In the genomic region with DNA sequence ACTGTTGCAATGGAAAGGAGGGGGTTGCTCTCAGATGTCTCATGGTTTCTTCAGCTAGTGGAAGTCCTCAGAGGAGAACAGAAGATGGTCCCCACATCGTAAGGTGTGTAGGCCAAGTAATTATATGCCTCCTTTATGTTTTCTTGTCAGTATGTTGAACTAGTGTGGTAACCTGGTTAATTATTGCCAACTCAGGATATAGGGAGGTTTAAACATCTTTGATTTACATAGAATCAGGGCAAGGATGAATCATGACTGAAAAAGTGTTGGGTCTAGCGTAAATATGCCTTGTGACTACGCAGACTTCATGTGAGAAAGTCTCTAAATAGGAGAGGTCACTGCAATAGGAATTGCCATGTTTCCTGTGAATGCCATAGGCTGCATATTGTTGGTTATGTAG, we compare ENCODE assay signal across 32 cellular contexts. TPM values are rescaled to one million over a fixed set of nuclear protein-coding genes. Genes with fewer than 3 reads are reported as not detected.
"Had no signal": no experiment of that assay in that cellular context is flagged by ENCODE, and none has a peak within 500 bp of the region (broad histone marks: within the 10 kb centered on the region; RNA-seq: fewer than 3 reads in every experiment).

No MANE protein-coding gene starts in this region.

- ATAC-seq: activated CD4-positive, alpha-beta T cell treated with anti-CD3 and anti-CD28 coated beads for 36 hours; activated CD8-positive, alpha-beta memory T cell treated with anti-CD3 and anti-CD28 coated beads, Interleukin-2, amount 10 ng/mL, durations not matched to agents 7 days and 5 days; activated CD8-positive, alpha-beta T cell treated with anti-CD3 and anti-CD28 coated beads, Interleukin-2, amount 10 ng/mL, durations not matched to agents 7 days and 5 days; activated naive CD8-positive, alpha-beta T cell treated with anti-CD3 and anti-CD28 coated beads, Interleukin-2, amount 50 U/mL, for 24 hours; effector memory CD8-positive, alpha-beta T cell; gastrocnemius medialis; left cardiac atrium; natural killer cell; stimulated activated memory B cell treated with anti-CD40 and anti-IgM and Interleukin-4, amounts not matched to agents 10 μg/mL and 1 μg/mL and 100 μg/mL, for 72 hours; upper lobe of right lung had no signal

- DNase-seq: activated CD4-positive, alpha-beta T cell treated with anti-CD3 and anti-CD28 coated beads for 36 hours; activated CD4-positive, CD25-positive, alpha-beta regulatory T cell; activated CD8-positive, alpha-beta memory T cell treated with anti-CD3 and anti-CD28 coated beads, Interleukin-2, amount 10 ng/mL, durations not matched to agents 7 days and 5 days; activated CD8-positive, alpha-beta T cell treated with anti-CD3 and anti-CD28 coated beads, Interleukin-2, amount 10 ng/mL, durations not matched to agents 7 days and 5 days; activated naive CD8-positive, alpha-beta T cell treated with anti-CD3 and anti-CD28 coated beads, Interleukin-2, amount 50 U/mL, for 24 hours; activated T-cell treated with anti-CD3 and anti-CD28 coated beads, Interleukin-2, amount 50 U/mL, for 48 hours; amygdala; caudate nucleus; cortex of kidney; effector memory CD8-positive, alpha-beta T cell; erythroblast; gastrocnemius medialis; islet precursor cell; left cardiac atrium; natural killer cell; ovary; retina; sigmoid colon; small intestine; stimulated activated CD4-positive, alpha-beta T cell treated with anti-CD3 and anti-CD28 coated beads, Interleukin-4, amount 100 ng/mL, for 4 hours; stimulated activated CD8-positive, alpha-beta memory T cell treated with anti-CD3 and anti-CD28 coated beads, Interleukin-4, amount 100 ng/mL, for 48 hours; tibial artery; upper lobe of right lung had no signal

- H3K4me2 ChIP-seq: hepatocyte had no signal

- H3K27me3 ChIP-seq: gastrocnemius medialis, hepatocyte, neutrophil, ovary, sigmoid colon, suprapubic skin, tibial artery, upper lobe of right lung had no signal

- H3K27ac ChIP-seq: gastrocnemius medialis, hepatocyte, neutrophil, ovary, sigmoid colon, suprapubic skin, tibial artery, upper lobe of right lung had no signal

- H2AFZ ChIP-seq: hepatocyte had no signal

- H3K36me3 ChIP-seq: gastrocnemius medialis, neutrophil, ovary, sigmoid colon, suprapubic skin, tibial artery, upper lobe of right lung had no signal

- H3K4me1 Mint-ChIP-seq: activated CD4-positive, alpha-beta T cell treated with anti-CD3 and anti-CD28 coated beads for 36 hours; activated CD8-positive, alpha-beta memory T cell treated with anti-CD3 and anti-CD28 coated beads, Interleukin-2, amount 10 ng/mL, durations not matched to agents 7 days and 5 days; activated naive CD4-positive, alpha-beta T cell treated with anti-CD3 and anti-CD28 coated beads, Interleukin-2, amount 50 U/mL, for 24 hours; activated naive CD8-positive, alpha-beta T cell treated with anti-CD3 and anti-CD28 coated beads, Interleukin-2, amount 50 U/mL, for 24 hours; natural killer cell; stimulated activated memory B cell treated with anti-CD40 and anti-IgM and Interleukin-4, amounts not matched to agents 10 μg/mL and 1 μg/mL and 100 μg/mL, for 72 hours had no signal

- H3K4me3 ChIP-seq: gastrocnemius medialis, hepatocyte, ovary, sigmoid colon, suprapubic skin, tibial artery, upper lobe of right lung had no signal

- H3K27ac Mint-ChIP-seq: activated CD4-positive, alpha-beta T cell treated with anti-CD3 and anti-CD28 coated beads for 36 hours; activated CD8-positive, alpha-beta memory T cell treated with anti-CD3 and anti-CD28 coated beads, Interleukin-2, amount 10 ng/mL, durations not matched to agents 7 days and 5 days; activated CD8-positive, alpha-beta T cell treated with anti-CD3 and anti-CD28 coated beads, Interleukin-2, amount 10 ng/mL, durations not matched to agents 7 days and 5 days; activated naive CD4-positive, alpha-beta T cell treated with anti-CD3 and anti-CD28 coated beads, Interleukin-2, amount 50 U/mL, for 24 hours; activated naive CD8-positive, alpha-beta T cell treated with anti-CD3 and anti-CD28 coated beads, Interleukin-2, amount 50 U/mL, for 24 hours; activated T-helper 2 cell treated with anti-CD3 and anti-CD28 coated beads, Interferon-gamma antibody, Interleukin-2, Interleukin-4, amounts not matched to agents 10 μg/mL and 5 μg/mL and 100 μg/mL, durations not matched to agents 14 hours and 24 hours and 36 hours; effector memory CD8-positive, alpha-beta T cell; natural killer cell; progenitor cell of endocrine pancreas; stimulated activated memory B cell treated with anti-CD40 and anti-IgM and Interleukin-4, amounts not matched to agents 10 μg/mL and 1 μg/mL and 100 μg/mL, for 72 hours had no signal

- H3K4me3 Mint-ChIP-seq: activated CD4-positive, alpha-beta T cell treated with anti-CD3 and anti-CD28 coated beads for 36 hours; activated CD8-positive, alpha-beta memory T cell treated with anti-CD3 and anti-CD28 coated beads, Interleukin-2, amount 10 ng/mL, durations not matched to agents 7 days and 5 days; activated CD8-positive, alpha-beta T cell treated with anti-CD3 and anti-CD28 coated beads, Interleukin-2, amount 10 ng/mL, durations not matched to agents 7 days and 5 days; activated naive CD4-positive, alpha-beta T cell treated with anti-CD3 and anti-CD28 coated beads, Interleukin-2, amount 50 U/mL, for 24 hours; activated naive CD8-positive, alpha-beta T cell treated with anti-CD3 and anti-CD28 coated beads, Interleukin-2, amount 50 U/mL, for 24 hours; effector memory CD8-positive, alpha-beta T cell; natural killer cell; stimulated activated memory B cell treated with anti-CD40 and anti-IgM and Interleukin-4, amounts not matched to agents 10 μg/mL and 1 μg/mL and 100 μg/mL, for 72 hours had no signal

- H3K27me3 Mint-ChIP-seq: activated CD4-positive, alpha-beta T cell treated with anti-CD3 and anti-CD28 coated beads for 36 hours; activated CD8-positive, alpha-beta memory T cell treated with anti-CD3 and anti-CD28 coated beads, Interleukin-2, amount 10 ng/mL, durations not matched to agents 7 days and 5 days; activated naive CD4-positive, alpha-beta T cell treated with anti-CD3 and anti-CD28 coated beads, Interleukin-2, amount 50 U/mL, for 24 hours; activated naive CD8-positive, alpha-beta T cell treated with anti-CD3 and anti-CD28 coated beads, Interleukin-2, amount 50 U/mL, for 24 hours; progenitor cell of endocrine pancreas; stimulated activated memory B cell treated with anti-CD40 and anti-IgM and Interleukin-4, amounts not matched to agents 10 μg/mL and 1 μg/mL and 100 μg/mL, for 72 hours had no signal

- H3K4me1 ChIP-seq: gastrocnemius medialis, suprapubic skin, tibial artery, upper lobe of right lung had no signal

- H3K79me2 ChIP-seq: hepatocyte had no signal

RNA-seq across cellular contexts. Expression of a gene that starts 19.0 kb away (rescaled TPM):
- total RNA-seq: activated CD4-positive, alpha-beta T cell treated with anti-CD3 and anti-CD28 coated beads for 36 hours; activated CD8-positive, alpha-beta memory T cell treated with anti-CD3 and anti-CD28 coated beads, Interleukin-2, amount 10 ng/mL, durations not matched to agents 7 days and 5 days; activated CD8-positive, alpha-beta T cell treated with anti-CD3 and anti-CD28 coated beads, Interleukin-2, amount 10 ng/mL, durations not matched to agents 7 days and 5 days; activated T-helper 2 cell treated with anti-CD3 and anti-CD28 coated beads, Interferon-gamma antibody, Interleukin-2, Interleukin-4, amounts not matched to agents 10 μg/mL and 5 μg/mL and 100 μg/mL, durations not matched to agents 14 hours and 24 hours and 36 hours; chondrocyte; gastrocnemius medialis; hepatocyte; left cardiac atrium; lower leg skin; natural killer cell; ovary; progenitor cell of endocrine pancreas; sigmoid colon; suprapubic skin; upper lobe of right lung had no signal
- polyA plus RNA-seq: hepatocyte, ovary, sigmoid colon, small intestine had no signal
